ENCODE assay signal across 21 cellular contexts in genomic region chr5:152259702-152260101, GRCh38.
"Had no signal": no experiment of that assay in that cellular context is flagged by ENCODE, and none has a peak within 500 bp of the region (broad histone marks: within the 10 kb centered on the region; RNA-seq: fewer than 3 reads in every experiment).

No MANE protein-coding gene starts in this region.

- H3K9me3 ChIP-seq: pancreas, testis had no signal

- H3K4me1 ChIP-seq: pancreas, testis had no signal

- H3K36me3 Mint-ChIP-seq: activated naive CD8-positive, alpha-beta T cell treated with anti-CD3 and anti-CD28 coated beads, Interleukin-2, amount 10 ng/mL, durations not matched to agents 7 days and 5 days; memory B cell; naive thymus-derived CD8-positive, alpha-beta T cell had no signal

- H3K4me1 Mint-ChIP-seq: activated naive CD8-positive, alpha-beta T cell treated with anti-CD3 and anti-CD28 coated beads, Interleukin-2, amount 10 ng/mL, durations not matched to agents 7 days and 5 days; memory B cell; naive thymus-derived CD8-positive, alpha-beta T cell had no signal

- H3K27me3 Mint-ChIP-seq: activated naive CD8-positive, alpha-beta T cell treated with anti-CD3 and anti-CD28 coated beads, Interleukin-2, amount 10 ng/mL, durations not matched to agents 7 days and 5 days; dendritic cell treated with granulocyte-macrophage colony-stimulating factor and Interleukin-4, amounts not matched to agents 40 ng/mL and 50 ng/mL, for 4 days had no signal

- H3K27ac Mint-ChIP-seq: activated naive CD8-positive, alpha-beta T cell treated with anti-CD3 and anti-CD28 coated beads, Interleukin-2, amount 10 ng/mL, durations not matched to agents 7 days and 5 days; dendritic cell treated with granulocyte-macrophage colony-stimulating factor and Interleukin-4, amounts not matched to agents 40 ng/mL and 50 ng/mL, for 4 days; memory B cell; naive thymus-derived CD8-positive, alpha-beta T cell; stimulated activated naive CD8-positive, alpha-beta T cell treated with anti-CD3 and anti-CD28 coated beads, Interleukin-15, Interleukin-2, amounts not matched to agents 100 ng/mL and 50 ng/mL, for 24 hours had no signal

- H3K27me3 ChIP-seq: pancreas, testis had no signal

- ATAC-seq: activated CD4-positive, CD25-positive, alpha-beta regulatory T cell treated with anti-CD3 and anti-CD28 coated beads, Interleukin-2, amount 50 U/mL, for 24 hours; left lobe of liver; naive thymus-derived CD8-positive, alpha-beta T cell; pancreas had no signal

- H3K9me3 Mint-ChIP-seq: activated naive CD8-positive, alpha-beta T cell treated with anti-CD3 and anti-CD28 coated beads, Interleukin-2, amount 10 ng/mL, durations not matched to agents 7 days and 5 days; dendritic cell treated with granulocyte-macrophage colony-stimulating factor and Interleukin-4, amounts not matched to agents 40 ng/mL and 50 ng/mL, for 4 days; memory B cell; stimulated activated naive CD8-positive, alpha-beta T cell treated with anti-CD3 and anti-CD28 coated beads, Interleukin-15, Interleukin-2, amounts not matched to agents 100 ng/mL and 50 ng/mL, for 24 hours had no signal

- DNase-seq: activated CD4-positive, alpha-beta T cell treated with anti-CD3 and anti-CD28 coated beads, Interleukin-2, amount 50 U/mL, for 1 hour; activated naive CD4-positive, alpha-beta T cell; activated naive CD8-positive, alpha-beta T cell treated with anti-CD3 and anti-CD28 coated beads, Interleukin-2, amount 10 ng/mL, durations not matched to agents 7 days and 5 days; activated T-cell treated with anti-CD3 and anti-CD28 coated beads for 4 hours; anterior cingulate cortex; effector memory CD4-positive, alpha-beta T cell; foreskin melanocyte; head of caudate nucleus; naive thymus-derived CD8-positive, alpha-beta T cell; pancreas; retina; stimulated activated CD4-positive, alpha-beta T cell treated with anti-CD3 and anti-CD28 coated beads, Interleukin-4, amount 100 ng/mL, for 4 hours; stimulated activated CD8-positive, alpha-beta memory T cell treated with anti-CD3 and anti-CD28 coated beads, Interleukin-4, amount 100 ng/mL, for 48 hours; testis had no signal

- H3K36me3 ChIP-seq: pancreas had no signal

- H3K27ac ChIP-seq: epithelial cell of prostate, pancreas, testis had no signal

- H3K4me3 ChIP-seq: pancreas, smooth muscle cell, testis had no signal

- H3K4me3 Mint-ChIP-seq: activated naive CD8-positive, alpha-beta T cell treated with anti-CD3 and anti-CD28 coated beads, Interleukin-2, amount 10 ng/mL, durations not matched to agents 7 days and 5 days; dendritic cell treated with granulocyte-macrophage colony-stimulating factor and Interleukin-4, amounts not matched to agents 40 ng/mL and 50 ng/mL, for 4 days; memory B cell; naive thymus-derived CD8-positive, alpha-beta T cell; stimulated activated naive CD8-positive, alpha-beta T cell treated with anti-CD3 and anti-CD28 coated beads, Interleukin-15, Interleukin-2, amounts not matched to agents 100 ng/mL and 50 ng/mL, for 24 hours had no signal
